ENCODE assay signal across 22 cellular contexts in genomic region chr7:20697351-20697750, GRCh38.
"Had no signal": no experiment of that assay in that cellular context is flagged by ENCODE, and none has a peak within 500 bp of the region (broad histone marks: within the 10 kb centered on the region; RNA-seq: fewer than 3 reads in every experiment).

No MANE protein-coding gene starts in this region.

- H3K9me3 Mint-ChIP-seq: effector memory CD8-positive, alpha-beta T cell; naive thymus-derived CD8-positive, alpha-beta T cell; nephron progenitor cell had no signal

- H3K27me3 ChIP-seq: ovary, thyroid gland, vagina had no signal

- H3K27ac ChIP-seq: lower lobe of right lung, ovary, stomach, thyroid gland, vagina had no signal

- H3K4me1 Mint-ChIP-seq: naive thymus-derived CD8-positive, alpha-beta T cell; stimulated activated effector memory CD8-positive, alpha-beta T cell treated with anti-CD3 and anti-CD28 coated beads, Interleukin-12 subunit alpha, Interleukin-12 subunit beta, amount 100 ng/mL, for 72 hours had no signal

- H3K4me1 ChIP-seq: lower lobe of right lung, stomach, thyroid gland, vagina had no signal

- H3K27ac Mint-ChIP-seq: effector memory CD8-positive, alpha-beta T cell; naive thymus-derived CD8-positive, alpha-beta T cell; nephron progenitor cell; stimulated activated effector memory CD8-positive, alpha-beta T cell treated with anti-CD3 and anti-CD28 coated beads, Interleukin-12 subunit alpha, Interleukin-12 subunit beta, amount 100 ng/mL, for 72 hours had no signal

- DNase-seq: cortex of kidney; effector memory CD8-positive, alpha-beta T cell; head of caudate nucleus; left ventricle myocardium superior; lower lobe of right lung; naive thymus-derived CD8-positive, alpha-beta T cell; nephron progenitor cell; occipital lobe; ovary; posterior cingulate gyrus; retina; stimulated activated CD4-positive, alpha-beta T cell treated with anti-CD3 and anti-CD28 coated beads, Interleukin-12 subunit alpha, Interleukin-12 subunit beta, amount 100 ng/mL, for 4 hours; stimulated activated CD4-positive, alpha-beta T cell treated with anti-CD3 and anti-CD28 coated beads, Interleukin-2, amount 100 ng/mL, for 24 hours; stimulated activated CD4-positive, alpha-beta T cell treated with anti-CD3 and anti-CD28 coated beads, Interleukin-4, amount 100 ng/mL, for 24 hours; stimulated activated naive CD4-positive, alpha-beta T cell treated with Interleukin-2 at 50 U/mL for 16 hours; stomach; thyroid gland; trophoblast cell had no signal

- H3K36me3 ChIP-seq: lower lobe of right lung, ovary, stomach, thyroid gland, vagina had no signal

- H3K9me3 ChIP-seq: lower lobe of right lung, ovary, stomach, thyroid gland, vagina had no signal

- H3K4me3 Mint-ChIP-seq: effector memory CD8-positive, alpha-beta T cell; naive thymus-derived CD8-positive, alpha-beta T cell; nephron progenitor cell; stimulated activated effector memory CD8-positive, alpha-beta T cell treated with anti-CD3 and anti-CD28 coated beads, Interleukin-12 subunit alpha, Interleukin-12 subunit beta, amount 100 ng/mL, for 72 hours had no signal

- H3K4me3 ChIP-seq: lower lobe of right lung, ovary, smooth muscle cell, stomach, thyroid gland, vagina had no signal

- H3K36me3 Mint-ChIP-seq: naive thymus-derived CD8-positive, alpha-beta T cell; stimulated activated effector memory CD8-positive, alpha-beta T cell treated with anti-CD3 and anti-CD28 coated beads, Interleukin-12 subunit alpha, Interleukin-12 subunit beta, amount 100 ng/mL, for 72 hours had no signal

- H3K4me2 ChIP-seq: smooth muscle cell had no signal

- ATAC-seq: effector memory CD8-positive, alpha-beta T cell; left ventricle myocardium superior; lower lobe of right lung; naive thymus-derived CD8-positive, alpha-beta T cell; sciatic nerve; stimulated activated effector memory CD8-positive, alpha-beta T cell treated with anti-CD3 and anti-CD28 coated beads, Interleukin-12 subunit alpha, Interleukin-12 subunit beta, amount 100 ng/mL, for 72 hours had no signal

- H3K27me3 Mint-ChIP-seq: effector memory CD8-positive, alpha-beta T cell had no signal
